In the genomic region with DNA sequence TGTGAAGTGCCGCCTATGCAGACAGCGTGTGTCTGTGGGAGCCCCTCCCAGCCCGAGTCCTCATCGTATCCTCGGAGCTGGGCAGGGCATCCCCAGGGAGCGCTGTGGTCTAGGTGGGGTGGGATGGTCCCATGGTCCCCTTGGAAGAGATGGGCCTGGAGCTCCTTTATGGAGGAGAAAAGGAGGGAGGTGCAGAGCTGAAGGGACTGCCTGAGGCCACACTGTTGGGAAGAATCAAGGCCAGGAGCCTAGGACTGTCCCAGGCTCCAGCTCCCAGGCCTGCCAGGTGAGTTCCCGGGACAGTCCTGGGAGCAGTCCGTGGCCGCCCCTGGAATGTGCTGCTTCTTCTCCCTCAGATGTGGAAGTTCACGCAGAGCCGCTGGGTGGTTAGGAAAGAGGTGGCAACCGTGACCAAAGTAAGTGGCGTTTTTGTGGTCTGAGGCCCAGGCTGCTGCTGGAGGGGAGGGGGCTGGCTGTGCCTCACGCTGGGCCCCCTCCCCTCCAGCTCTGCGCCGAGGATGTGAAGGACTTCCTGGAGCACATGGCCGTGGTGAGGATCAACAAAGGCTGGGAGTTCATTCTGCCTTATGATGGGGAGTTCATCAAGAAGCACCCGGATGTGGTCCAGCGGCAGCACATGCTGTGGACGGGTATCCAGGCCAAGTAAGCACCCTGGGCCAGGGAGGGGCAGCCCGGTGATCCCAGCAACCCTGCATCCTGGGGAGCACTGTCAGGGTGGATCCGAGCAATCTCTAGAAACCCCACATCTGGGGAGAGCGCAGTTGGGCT, we compare ENCODE assay signal across 2 cellular contexts.
A peak's percentile ranks its signal among the peaks of the same experiment; 100 is the strongest.
TF ChIP-seq lines count a peak whose summit lies in the region.

No MANE protein-coding gene starts in this region.

TF ChIP-seq in HEK293T, 16 proteins besides CTCF, POLR2A, EP300 and RAD21:
- TF ChIP-seq LEF1 (IDR thresholded peaks at IDR 0.05; ENCODE audit: borderline replicate concordance) = no peak
- TF ChIP-seq ZNF384 (IDR thresholded peaks at IDR 0.05) = no peak
- no peak for TF ChIP-seq SUZ12 (IDR thresholded peaks at IDR 0.05)
- no peak for TF ChIP-seq BHLHE40 (IDR thresholded peaks at IDR 0.05; ENCODE audit: borderline replicate concordance)

TF ChIP-seq in HepG2, 621 proteins besides CTCF, POLR2A, EP300 and RAD21:
- TF ChIP-seq SMARCE1 (IDR thresholded peaks at IDR 0.05; ENCODE audit: borderline replicate concordance) (no peak), RBM39 (IDR thresholded peaks at IDR 0.05; ENCODE audit: low read depth, low read length, poor library complexity, severe bottlenecking) (peak; percentile 18), RBM22 (optimal IDR thresholded peaks at IDR 0.05; ENCODE audit: low read length) (peak; percentile 42), ISL2 (CRISPR knock-in tag; IDR thresholded peaks at IDR 0.05) (no peak), AGO2 (optimal IDR thresholded peaks at IDR 0.05; ENCODE audit: low read depth, low read length) (peak; percentile 75)
